10 cellular contexts compared by ENCODE assay signal in genomic region chr2:1731512-1731962, GRCh38. TPM values are rescaled to one million over a fixed set of nuclear protein-coding genes. Genes with fewer than 3 reads are reported as not detected.
A peak's percentile ranks its signal among the peaks of the same experiment; 100 is the strongest.
DNase-seq lines count a peak whose midpoint lies in the region; ATAC-seq, FAIRE-seq and TF ChIP-seq lines count a peak whose summit lies in the region.
"Had no signal": no experiment of that assay in that cellular context is flagged by ENCODE, and none has a peak within 500 bp of the region (broad histone marks: within the 10 kb centered on the region; RNA-seq: fewer than 3 reads in every experiment).

No MANE protein-coding gene starts in this region.

- no peaks in the 10 kb centered on the region for H3K27me3 ChIP-seq in colonic mucosa
- no peaks in the 10 kb centered on the region for H3K27me3 ChIP-seq in lower lobe of right lung (ENCODE audit: low read depth)
- no peaks in the 10 kb centered on the region for H3K27me3 ChIP-seq in tibial nerve

- peak; percentile 51 for DNase-seq in NCI-H1092 treated with DMSO at 0.1 percent for 48 hours (lab: John Stamatoyannopoulos, UW)
- DNase-seq in NCI-H1092 (lab: John Stamatoyannopoulos, UW) = no peak
- DNase-seq in colonic mucosa = no peak
- peak; percentile 28 for DNase-seq in lower lobe of right lung
- no peak for DNase-seq in tibial nerve (ENCODE audit: low spot score in 2 of 2)
- no peak for DNase-seq in GM12892 (ENCODE audit: insufficient read length)
- DNase-seq in RPMI8226 = no peak
- no peak for DNase-seq in SIG-M5 treated with dmso at 0.1 percent for 504 hours (lab: John Stamatoyannopoulos, UW; ENCODE audit: unreplicated experiment)
- DNase-seq: effector memory CD8-positive, alpha-beta T cell had no signal

- H3K4me1 ChIP-seq in colonic mucosa (no peaks in the 10 kb centered on the region), lower lobe of right lung (peaks cover 42% of the 10 kb centered on the region), tibial nerve (peaks cover 0 to 51% (median 28%) of the 10 kb centered on the region in 4 donors)

- WGBS in tibial nerve, 2 donors = 56 to 58% methylated on average over 6 of the region's 6 CpGs

- H3K36me3 ChIP-seq in colonic mucosa = no peaks in the 10 kb centered on the region
- H3K36me3 ChIP-seq in lower lobe of right lung = no peaks in the 10 kb centered on the region
- peaks cover 0 to 10% (median 0%) of the 10 kb centered on the region in 3 donors for H3K36me3 ChIP-seq in tibial nerve

- H3K9ac ChIP-seq in colonic mucosa (ENCODE audit: low read depth in 2 of 2, low read length in 2 of 2) = no peak overlapping the region

- intact Hi-C loops in colonic mucosa (cut with DNase I) (no loop called here), lower lobe of right lung (cut with DNase I) (no loop called here)

- TF ChIP-seq EP300 in tibial nerve (IDR thresholded peaks at IDR 0.05) = no peak

- H3K27ac ChIP-seq in colonic mucosa (peak overlapping the region; percentile 50), lower lobe of right lung (peak overlapping the region; percentile 66), tibial nerve (peak overlapping the region; percentile 36 to 78 (median 55))
- H3K27ac ChIP-seq: 22Rv1 had no signal

- no peak for FAIRE-seq in GM12892 (lab: Jason Lieb, UNC)

- H3K4me3 ChIP-seq in colonic mucosa = no peak overlapping the region
- H3K4me3 ChIP-seq in lower lobe of right lung = no peak overlapping the region
- H3K4me3 ChIP-seq in tibial nerve = no peak overlapping the region

- H3K9me3 ChIP-seq in colonic mucosa = no peaks in the 10 kb centered on the region
- no peaks in the 10 kb centered on the region for H3K9me3 ChIP-seq in lower lobe of right lung
- peaks cover 0 to 10% (median 2%) of the 10 kb centered on the region in 4 donors for H3K9me3 ChIP-seq in tibial nerve

- no peak for TF ChIP-seq CTCF in colonic mucosa (IDR thresholded peaks at IDR 0.05)
- TF ChIP-seq CTCF in lower lobe of right lung (IDR thresholded peaks at IDR 0.05) = no peak
- TF ChIP-seq CTCF in tibial nerve (IDR thresholded peaks at IDR 0.05) = no peak

- ATAC-seq in lower lobe of right lung = peak; percentile 13 to 27
- ATAC-seq: effector memory CD8-positive, alpha-beta T cell had no signal

- no peak for TF ChIP-seq POLR2A in tibial nerve (IDR thresholded peaks at IDR 0.05)
- no peak for TF ChIP-seq POLR2A in GM12892 (IDR thresholded peaks at IDR 0.05; ENCODE audit: low read depth, low read length)

RNA-seq across cellular contexts. Expression of gene PXDN, which starts 12.8 kb away (rescaled TPM):
- total RNA-seq in colonic mucosa = 10 to 100 TPM in 1 of 2 donors, 1 to 10 TPM in 1; 9.5 to 20.0 TPM
- total RNA-seq in lower lobe of right lung = 36.3 TPM
- total RNA-seq in tibial nerve = 10 to 100 TPM; 40.4 to 72.6 (median 52.4) TPM
- polyA plus RNA-seq in GM12892 (2012; ENCODE audit: missing spikeins) = 0.04 TPM

Comparison
In these comparisons a context has a peak if more than half of its experiments do, and no peak if none do; other contexts are left out.
1. DNase-seq: peak in NCI-H1092 treated with DMSO at 0.1 percent for 48 hours (single experiment) and lower lobe of right lung (single experiment); none in NCI-H1092 (single experiment), colonic mucosa (single experiment), tibial nerve (0 of 2), GM12892 (single experiment), RPMI8226 (single experiment) and SIG-M5 treated with dmso at 0.1 percent for 504 hours (single experiment).
2. Peak in every context shown above with its lines, with median percentiles within 50 percentile points of each other: H3K27ac ChIP-seq.